1 cellular context compared by ENCODE assay signal in the genomic region with DNA sequence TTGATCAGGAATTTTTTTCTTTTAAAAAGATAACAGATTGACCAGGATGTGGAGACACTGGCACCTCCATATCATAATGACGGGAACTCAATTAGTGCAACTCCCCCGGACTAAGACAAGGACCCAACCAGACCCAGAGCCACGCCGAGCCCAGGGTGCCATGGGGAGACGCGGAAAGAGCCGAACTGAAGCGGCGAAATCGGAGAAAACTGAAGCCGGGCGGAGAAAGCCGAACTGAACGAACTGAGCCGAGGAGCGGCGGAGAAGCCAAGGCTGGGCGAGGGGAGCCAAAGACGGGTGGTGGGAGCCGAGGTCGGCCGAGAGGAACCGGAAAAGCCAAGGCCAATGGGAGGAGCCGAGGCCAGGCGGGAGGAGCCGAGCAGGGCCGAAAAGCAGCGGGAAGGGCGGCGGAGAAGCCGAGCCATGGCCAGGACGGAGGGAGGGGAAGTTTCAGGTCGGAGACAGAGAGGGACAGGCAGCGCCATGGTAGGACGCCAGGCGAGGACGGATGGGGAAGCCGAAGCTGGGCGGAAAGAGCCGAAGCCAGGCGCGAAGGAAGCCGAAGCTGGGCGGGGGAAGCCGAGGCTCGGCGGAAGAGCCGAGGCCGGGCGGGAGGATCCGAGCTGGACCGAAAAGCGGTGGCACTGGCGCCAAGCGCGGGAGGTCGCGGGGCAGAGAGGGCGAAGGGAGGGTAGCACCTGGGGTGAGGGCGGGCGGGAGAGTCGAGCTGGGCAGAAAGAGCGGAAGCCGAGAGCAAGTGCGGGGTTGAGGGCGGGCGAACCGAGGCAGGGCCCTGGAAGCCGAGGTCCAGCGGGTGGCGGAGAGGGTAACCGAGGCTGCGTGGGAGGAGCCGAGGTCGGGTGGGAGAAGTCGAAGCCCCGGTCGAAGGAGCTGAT.
TF ChIP-seq lines count a peak whose summit lies in the region.

No MANE protein-coding gene starts in this region.

TF ChIP-seq in HEK293, 187 proteins besides CTCF, POLR2A, EP300 and RAD21 (continued from another document and continues in another):
- peak; percentile 89 for TF ChIP-seq ZNF580 (tag by site-specific recombination; IDR thresholded peaks at IDR 0.05)
- no peak for TF ChIP-seq ZNF132 (tag by site-specific recombination; IDR thresholded peaks at IDR 0.05; ENCODE audit: borderline replicate concordance)
- TF ChIP-seq ZNF610 (tag by site-specific recombination; IDR thresholded peaks at IDR 0.05; ENCODE audit: borderline replicate concordance) = no peak
- no peak for TF ChIP-seq GLI2 (tag by site-specific recombination; IDR thresholded peaks at IDR 0.05; ENCODE audit: borderline replicate concordance, low read depth)
- TF ChIP-seq, protein P1, sequence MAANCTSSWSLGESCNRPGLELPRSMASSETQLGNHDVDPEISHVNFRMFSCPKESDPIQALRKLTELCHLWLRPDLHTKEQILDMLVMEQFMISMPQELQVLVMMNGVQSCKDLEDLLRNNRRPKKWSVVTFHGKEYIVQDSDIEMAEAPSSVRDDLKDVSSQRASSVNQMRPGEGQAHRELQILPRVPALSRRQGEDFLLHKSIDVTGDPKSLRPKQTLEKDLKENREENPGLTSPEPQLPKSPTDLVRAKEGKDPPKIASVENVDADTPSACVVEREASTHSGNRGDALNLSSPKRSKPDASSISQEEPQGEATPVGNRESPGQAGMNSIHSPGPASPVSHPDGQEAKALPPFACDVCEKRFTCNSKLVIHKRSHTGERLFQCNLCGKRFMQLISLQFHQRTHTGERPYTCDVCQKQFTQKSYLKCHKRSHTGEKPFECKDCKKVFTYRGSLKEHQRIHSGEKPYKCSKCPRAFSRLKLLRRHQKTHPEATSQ (tag by site-specific recombination; IDR thresholded peaks at IDR 0.05) = 0 out of 2 replicates have a peak, but pooled peaks have one; percentile 55
- TF ChIP-seq HOXA7 (CRISPR knock-in tag; IDR thresholded peaks at IDR 0.05; ENCODE audit: borderline replicate concordance) = no peak
- peak; percentile 31 for TF ChIP-seq ZNF629 (tag by site-specific recombination; IDR thresholded peaks at IDR 0.05)
- TF ChIP-seq ZSCAN23 (tag by site-specific recombination; IDR thresholded peaks at IDR 0.05) = no peak
- TF ChIP-seq SCRT1 (tag by site-specific recombination; IDR thresholded peaks at IDR 0.05; ENCODE audit: borderline replicate concordance) = no peak
- no peak for TF ChIP-seq ZNF677 (tag by site-specific recombination; IDR thresholded peaks at IDR 0.05)
- no peak for TF ChIP-seq ZNF121 (tag by site-specific recombination; IDR thresholded peaks at IDR 0.05)
- peak; percentile 55 for TF ChIP-seq ZBTB20 (tag by site-specific recombination; IDR thresholded peaks at IDR 0.05)
- TF ChIP-seq ZNF155 (tag by site-specific recombination; IDR thresholded peaks at IDR 0.05) = no peak
- no peak for TF ChIP-seq ZNF473 (tag by site-specific recombination; IDR thresholded peaks at IDR 0.05)
- TF ChIP-seq ZNF416 (tag by site-specific recombination; IDR thresholded peaks at IDR 0.05) = no peak
- TF ChIP-seq ZNF394 (tag by site-specific recombination; IDR thresholded peaks at IDR 0.05; ENCODE audit: borderline replicate concordance) = peak; percentile 7; the same call in 1 of the 2 replicates
- no peak for TF ChIP-seq ZNF23 (tag by site-specific recombination; IDR thresholded peaks at IDR 0.05; ENCODE audit: borderline replicate concordance)
- no peak for TF ChIP-seq ZNF202 (tag by site-specific recombination; IDR thresholded peaks at IDR 0.05; ENCODE audit: borderline replicate concordance)
- no peak for TF ChIP-seq ZNF391 (tag by site-specific recombination; IDR thresholded peaks at IDR 0.05; ENCODE audit: borderline replicate concordance, low read depth)
- TF ChIP-seq ZEB2 (tag by site-specific recombination; IDR thresholded peaks at IDR 0.05) = peak; percentile 90
- TF ChIP-seq ZNF514 (tag by site-specific recombination; IDR thresholded peaks at IDR 0.05) = no peak
- peak; percentile 54; the same call in 1 of the 2 replicates for TF ChIP-seq ZBTB7A (tag by site-specific recombination; IDR thresholded peaks at IDR 0.05; ENCODE audit: low read depth)
- TF ChIP-seq ZNF221 (tag by site-specific recombination; IDR thresholded peaks at IDR 0.05; ENCODE audit: borderline replicate concordance) = no peak
- no peak for TF ChIP-seq ZFP3 (tag by site-specific recombination; IDR thresholded peaks at IDR 0.05; ENCODE audit: low read depth)
- TF ChIP-seq ZNF184 (tag by site-specific recombination; IDR thresholded peaks at IDR 0.05) = no peak
- TF ChIP-seq MEIS1 (CRISPR knock-in tag; IDR thresholded peaks at IDR 0.05; ENCODE audit: borderline replicate concordance) = no peak
- TF ChIP-seq ZNF707 (tag by site-specific recombination; IDR thresholded peaks at IDR 0.05) = no peak
- TF ChIP-seq GLI4 (tag by site-specific recombination; IDR thresholded peaks at IDR 0.05) = 0 out of 2 replicates have a peak, but pooled peaks have one; percentile 48
- TF ChIP-seq, protein P2, sequence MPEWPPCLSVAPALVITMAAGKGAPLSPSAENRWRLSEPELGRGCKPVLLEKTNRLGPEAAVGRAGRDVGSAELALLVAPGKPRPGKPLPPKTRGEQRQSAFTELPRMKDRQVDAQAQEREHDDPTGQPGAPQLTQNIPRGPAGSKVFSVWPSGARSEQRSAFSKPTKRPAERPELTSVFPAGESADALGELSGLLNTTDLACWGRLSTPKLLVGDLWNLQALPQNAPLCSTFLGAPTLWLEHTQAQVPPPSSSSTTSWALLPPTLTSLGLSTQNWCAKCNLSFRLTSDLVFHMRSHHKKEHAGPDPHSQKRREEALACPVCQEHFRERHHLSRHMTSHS (tag by site-specific recombination; IDR thresholded peaks at IDR 0.05) = no peak
- no peak for TF ChIP-seq ZSCAN30 (tag by site-specific recombination; IDR thresholded peaks at IDR 0.05)
- TF ChIP-seq ZXDB (tag by site-specific recombination; IDR thresholded peaks at IDR 0.05) = 0 out of 2 replicates have a peak, but pooled peaks have one; percentile 65
- TF ChIP-seq ZNF561 (tag by site-specific recombination; IDR thresholded peaks at IDR 0.05; ENCODE audit: borderline replicate concordance) = no peak
- TF ChIP-seq, protein P3, sequence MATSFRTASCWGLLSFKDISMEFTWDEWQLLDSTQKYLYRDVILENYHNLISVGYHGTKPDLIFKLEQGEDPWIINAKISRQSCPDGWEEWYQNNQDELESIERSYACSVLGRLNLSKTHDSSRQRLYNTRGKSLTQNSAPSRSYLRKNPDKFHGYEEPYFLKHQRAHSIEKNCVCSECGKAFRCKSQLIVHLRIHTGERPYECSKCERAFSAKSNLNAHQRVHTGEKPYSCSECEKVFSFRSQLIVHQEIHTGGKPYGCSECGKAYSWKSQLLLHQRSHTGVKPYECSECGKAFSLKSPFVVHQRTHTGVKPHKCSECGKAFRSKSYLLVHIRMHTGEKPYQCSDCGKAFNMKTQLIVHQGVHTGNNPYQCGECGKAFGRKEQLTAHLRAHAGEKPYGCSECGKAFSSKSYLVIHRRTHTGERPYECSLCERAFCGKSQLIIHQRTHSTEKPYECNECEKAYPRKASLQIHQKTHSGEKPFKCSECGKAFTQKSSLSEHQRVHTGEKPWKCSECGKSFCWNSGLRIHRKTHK (tag by site-specific recombination; IDR thresholded peaks at IDR 0.05) = no peak
- no peak for TF ChIP-seq MYNN (tag by site-specific recombination; IDR thresholded peaks at IDR 0.05; ENCODE audit: borderline replicate concordance)
- peak; percentile 46; the same call in 1 of the 2 replicates for TF ChIP-seq ZNF146 (tag by site-specific recombination; IDR thresholded peaks at IDR 0.05)
- no peak for TF ChIP-seq ZFP41 (tag by site-specific recombination; IDR thresholded peaks at IDR 0.05; ENCODE audit: borderline replicate concordance)
- TF ChIP-seq PRDM6 (tag by site-specific recombination; IDR thresholded peaks at IDR 0.05) = no peak
- TF ChIP-seq SP2 (tag by site-specific recombination; IDR thresholded peaks at IDR 0.05) = peak; percentile 88
- TF ChIP-seq ZNF558 (tag by site-specific recombination; IDR thresholded peaks at IDR 0.05) = no peak
- peak; percentile 33; the same call in 1 of the 2 replicates for TF ChIP-seq ZIC2 (tag by site-specific recombination; IDR thresholded peaks at IDR 0.05)
- no peak for TF ChIP-seq TCF7L2 (IDR thresholded peaks at IDR 0.05; ENCODE audit: borderline replicate concordance, low read depth, low read length)
- TF ChIP-seq, protein P4, sequence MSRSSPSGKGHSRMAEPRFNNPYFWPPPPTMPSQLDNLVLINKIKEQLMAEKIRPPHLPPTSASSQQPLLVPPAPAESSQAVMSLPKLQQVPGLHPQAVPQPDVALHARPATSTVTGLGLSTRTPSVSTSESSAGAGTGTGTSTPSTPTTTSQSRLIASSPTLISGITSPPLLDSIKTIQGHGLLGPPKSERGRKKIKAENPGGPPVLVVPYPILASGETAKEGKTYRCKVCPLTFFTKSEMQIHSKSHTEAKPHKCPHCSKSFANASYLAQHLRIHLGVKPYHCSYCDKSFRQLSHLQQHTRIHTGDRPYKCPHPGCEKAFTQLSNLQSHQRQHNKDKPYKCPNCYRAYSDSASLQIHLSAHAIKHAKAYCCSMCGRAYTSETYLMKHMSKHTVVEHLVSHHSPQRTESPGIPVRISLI (tag by site-specific recombination; IDR thresholded peaks at IDR 0.05) = no peak
- no peak for TF ChIP-seq ZNF223 (tag by site-specific recombination; IDR thresholded peaks at IDR 0.05)
- no peak for TF ChIP-seq ZNF19 (tag by site-specific recombination; IDR thresholded peaks at IDR 0.05; ENCODE audit: low read depth)
- no peak for TF ChIP-seq ZNF701 (tag by site-specific recombination; IDR thresholded peaks at IDR 0.05)
- TF ChIP-seq ZNF791 (tag by site-specific recombination; IDR thresholded peaks at IDR 0.05) = no peak
- TF ChIP-seq ZNF549 (tag by site-specific recombination; IDR thresholded peaks at IDR 0.05) = no peak
- peak; percentile 78 for TF ChIP-seq GLIS2 (tag by site-specific recombination; IDR thresholded peaks at IDR 0.05)
- TF ChIP-seq ZNF600 (tag by site-specific recombination; IDR thresholded peaks at IDR 0.05) = peak; percentile 68
- TF ChIP-seq ZNF658 (tag by site-specific recombination; IDR thresholded peaks at IDR 0.05) = no peak
- no peak for TF ChIP-seq ZNF621 (tag by site-specific recombination; IDR thresholded peaks at IDR 0.05)
- no peak for TF ChIP-seq ZNF571 (tag by site-specific recombination; IDR thresholded peaks at IDR 0.05)
- TF ChIP-seq, protein P5, sequence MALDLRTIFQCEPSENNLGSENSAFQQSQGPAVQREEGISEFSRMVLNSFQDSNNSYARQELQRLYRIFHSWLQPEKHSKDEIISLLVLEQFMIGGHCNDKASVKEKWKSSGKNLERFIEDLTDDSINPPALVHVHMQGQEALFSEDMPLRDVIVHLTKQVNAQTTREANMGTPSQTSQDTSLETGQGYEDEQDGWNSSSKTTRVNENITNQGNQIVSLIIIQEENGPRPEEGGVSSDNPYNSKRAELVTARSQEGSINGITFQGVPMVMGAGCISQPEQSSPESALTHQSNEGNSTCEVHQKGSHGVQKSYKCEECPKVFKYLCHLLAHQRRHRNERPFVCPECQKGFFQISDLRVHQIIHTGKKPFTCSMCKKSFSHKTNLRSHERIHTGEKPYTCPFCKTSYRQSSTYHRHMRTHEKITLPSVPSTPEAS (tag by site-specific recombination; IDR thresholded peaks at IDR 0.05) = no peak
- TF ChIP-seq ZNF530 (tag by site-specific recombination; IDR thresholded peaks at IDR 0.05; ENCODE audit: low read depth) = no peak
- TF ChIP-seq ZNF169 (tag by site-specific recombination; IDR thresholded peaks at IDR 0.05) = no peak
- TF ChIP-seq WT1 (tag by site-specific recombination; IDR thresholded peaks at IDR 0.05) = peak; percentile 84
- TF ChIP-seq ZBTB17 (tag by site-specific recombination; IDR thresholded peaks at IDR 0.05) = peak; percentile 95
- TF ChIP-seq ZBTB1 (tag by site-specific recombination; IDR thresholded peaks at IDR 0.05) = no peak
- TF ChIP-seq ZNF548 (tag by site-specific recombination; IDR thresholded peaks at IDR 0.05) = no peak
- TF ChIP-seq ZNF350 (tag by site-specific recombination; IDR thresholded peaks at IDR 0.05) = no peak
- TF ChIP-seq ZNF624 (tag by site-specific recombination; IDR thresholded peaks at IDR 0.05) = no peak
- TF ChIP-seq ZNF843 (tag by site-specific recombination; IDR thresholded peaks at IDR 0.05) = no peak
- TF ChIP-seq GLIS1 (tag by site-specific recombination; IDR thresholded peaks at IDR 0.05) = peak; percentile 79
- TF ChIP-seq ZNF423 (tag by site-specific recombination; IDR thresholded peaks at IDR 0.05) = no peak
